19 cellular contexts compared by ENCODE assay signal in genomic region chr2:34907812-34908211, GRCh38.
DNase-seq lines count a peak whose midpoint lies in the region; ATAC-seq and TF ChIP-seq lines count a peak whose summit lies in the region.
"Had no signal": no experiment of that assay in that cellular context is flagged by ENCODE, and none has a peak within 500 bp of the region (broad histone marks: within the 10 kb centered on the region; RNA-seq: fewer than 3 reads in every experiment).

No MANE protein-coding gene starts in this region.

- no peak overlapping the region for H3K4me3 Mint-ChIP-seq in neural progenitor cell
- H3K4me3 Mint-ChIP-seq: H9, T-cell had no signal

- no peak overlapping the region for H2AFZ ChIP-seq in neural progenitor cell (replicated peaks)
- H2AFZ ChIP-seq: PC-9 had no signal

- H3K4me3 ChIP-seq in neural progenitor cell, result no peak overlapping the region
- H3K4me3 ChIP-seq in Peyer's patch, result no peak overlapping the region
- no peak overlapping the region for H3K4me3 ChIP-seq in right lobe of liver
- H3K4me3 ChIP-seq: PC-9 had no signal

- no peaks in the 10 kb centered on the region for H3K9me3 Mint-ChIP-seq in neural progenitor cell
- H3K9me3 Mint-ChIP-seq: H9 had no signal

- H3K27me3 ChIP-seq in neural progenitor cell, result no peaks in the 10 kb centered on the region
- no peaks in the 10 kb centered on the region for H3K27me3 ChIP-seq in Peyer's patch
- no peaks in the 10 kb centered on the region for H3K27me3 ChIP-seq in right lobe of liver

- H3K36me3 ChIP-seq in neural progenitor cell (no peaks in the 10 kb centered on the region), Peyer's patch (no peaks in the 10 kb centered on the region), right lobe of liver (no peaks in the 10 kb centered on the region)

- no peaks in the 10 kb centered on the region for H3K9me3 ChIP-seq in neural progenitor cell (ENCODE audit: low read depth)
- no peaks in the 10 kb centered on the region for H3K9me3 ChIP-seq in Peyer's patch
- no peaks in the 10 kb centered on the region for H3K9me3 ChIP-seq in right lobe of liver

- H3K4me1 ChIP-seq in neural progenitor cell, result no peaks in the 10 kb centered on the region
- H3K4me1 ChIP-seq in Peyer's patch, result no peaks in the 10 kb centered on the region
- H3K4me1 ChIP-seq in right lobe of liver, result no peaks in the 10 kb centered on the region

- no peak overlapping the region for H3K9ac ChIP-seq in neural progenitor cell

- intact Hi-C loops in right lobe of liver (cut with DNase I), result no loop called here

- H3K27me3 Mint-ChIP-seq in neural progenitor cell (ENCODE audit: insufficient read depth, low read depth), result no peaks in the 10 kb centered on the region
- H3K27me3 Mint-ChIP-seq: T-cell had no signal

- H3K4me1 Mint-ChIP-seq in neural progenitor cell, result no peaks in the 10 kb centered on the region
- H3K4me1 Mint-ChIP-seq: H9, T-cell had no signal

- H3K4me2 ChIP-seq in neural progenitor cell, result no peak overlapping the region
- H3K4me2 ChIP-seq: PC-9 had no signal

- no peaks in the 10 kb centered on the region for H3K36me3 Mint-ChIP-seq in neural progenitor cell
- H3K36me3 Mint-ChIP-seq: T-cell had no signal

- H3K79me2 ChIP-seq in neural progenitor cell (ENCODE audit: low read depth), result no peaks in the 10 kb centered on the region

- ATAC-seq in HG03025 (IDR thresholded peaks at IDR 0.05; ENCODE audit: low FRiP score, unreplicated experiment) (no peak), right lobe of liver (no peak)
- ATAC-seq: T-cell had no signal

- no peak overlapping the region for H3K27ac Mint-ChIP-seq in neural progenitor cell
- H3K27ac Mint-ChIP-seq: H9, T-cell had no signal

- 56% methylated on average over 3 of the region's 3 CpGs for WGBS in right lobe of liver (ENCODE audit: insufficient coverage, low coverage, low lambda C conversion rate, missing lambda C conversion rate)

- peak; percentile 34 for TF ChIP-seq CTCF in C4-2B (conservative IDR thresholded peaks at IDR 0.05)
- peak; percentile 36 for TF ChIP-seq CTCF in neural progenitor cell (IDR thresholded peaks at IDR 0.05)
- TF ChIP-seq CTCF in Peyer's patch (IDR thresholded peaks at IDR 0.05), result no peak
- TF ChIP-seq CTCF in right lobe of liver (IDR thresholded peaks at IDR 0.05), result no peak

- TF ChIP-seq POLR2A in Peyer's patch (IDR thresholded peaks at IDR 0.05) (no peak), right lobe of liver (IDR thresholded peaks at IDR 0.05) (no peak)

- H4K20me1 ChIP-seq in neural progenitor cell (ENCODE audit: low read depth), result no peaks in the 10 kb centered on the region

- peak; percentile 5 for DNase-seq in NAMALWA (ENCODE audit: low spot score)
- peak; percentile 7 for DNase-seq in SK-MEL-5 (ENCODE audit: low read depth, low spot score)
- no peak for DNase-seq in neural progenitor cell (ENCODE audit: low spot score)
- DNase-seq in Peyer's patch, result no peak
- no peak for DNase-seq in right lobe of liver
- DNase-seq: C1 segment of cervical spinal cord; DMS79 treated with DMSO at 0.1 percent for 48 hours; H9; IMR-90; Karpas-422; NCI-H1105; NCI-H1694; NCI-H2081 treated with DMSO at 0.1 percent for 48 hours; NK-92 treated with Interleukin-12 subunit alpha and Interleukin-12 subunit beta, amount 100 ng/mL, for 24 hours; PC-9; T-cell had no signal

- H3K27ac ChIP-seq in C4-2B (no peak overlapping the region), neural progenitor cell (no peak overlapping the region), Peyer's patch (no peak overlapping the region), right lobe of liver (no peak overlapping the region)
- H3K27ac ChIP-seq: HL-60, PC-9 had no signal

- no peaks in the 10 kb centered on the region for H3F3A ChIP-seq in neural progenitor cell (ENCODE audit: low read depth)

- in situ Hi-C loops in SK-MEL-5 (cut with HindIII; ENCODE audit: low pct_unique_long_range_greater_than_20kb, low sequenced_read_pairs), result no loop called here

Comparison
In these comparisons a context has a peak if more than half of its experiments do, and no peak if none do; other contexts are left out.
1. CTCF ChIP-seq: peak in C4-2B (single experiment) and neural progenitor cell (single experiment); none in Peyer's patch (0 of 6) and right lobe of liver (0 of 4).
2. DNase-seq: peak in NAMALWA (single experiment) and SK-MEL-5 (single experiment); none in neural progenitor cell (single experiment), Peyer's patch (0 of 3) and right lobe of liver (0 of 3).